26 cellular contexts compared by ENCODE assay signal in genomic region chr17:8277317-8277716, GRCh38. TPM values are rescaled to one million over a fixed set of nuclear protein-coding genes. Genes with fewer than 3 reads are reported as not detected.
"Had no signal": no experiment of that assay in that cellular context is flagged by ENCODE, and none has a peak within 500 bp of the region (broad histone marks: within the 10 kb centered on the region; RNA-seq: fewer than 3 reads in every experiment).

No MANE protein-coding gene starts in this region.

- H3K9me3 Mint-ChIP-seq: activated B cell treated with CpG ODN at 0.5 μM for 24 hours; activated naive CD4-positive, alpha-beta T cell treated with anti-CD3 and anti-CD28 coated beads for 36 hours; activated naive CD8-positive, alpha-beta T cell treated with anti-CD3 and anti-CD28 coated beads, Interleukin-2, amount 10 ng/mL, durations not matched to agents 7 days and 5 days; natural killer cell treated with Interleukin-12 subunit alpha and Interleukin-12 subunit beta and Interleukin-15 and Interleukin-18, amount 100 ng/mL, for 72 hours; stimulated activated naive B cell treated with anti-CD40 and anti-IgM and Interleukin-4, amounts not matched to agents 10 μg/mL and 1 μg/mL and 100 μg/mL, for 72 hours; type B pancreatic cell had no signal

- H3K27me3 Mint-ChIP-seq: activated B cell treated with CpG ODN at 0.5 μM for 24 hours; activated naive CD8-positive, alpha-beta T cell treated with anti-CD3 and anti-CD28 coated beads, Interleukin-2, amount 10 ng/mL, durations not matched to agents 7 days and 5 days; natural killer cell treated with Interleukin-12 subunit alpha and Interleukin-12 subunit beta and Interleukin-15 and Interleukin-18, amount 100 ng/mL, for 72 hours; stimulated activated naive B cell treated with anti-CD40 and anti-IgM and Interleukin-4, amounts not matched to agents 10 μg/mL and 1 μg/mL and 100 μg/mL, for 72 hours; type B pancreatic cell had no signal

- H3K4me1 Mint-ChIP-seq: activated B cell treated with CpG ODN at 0.5 μM for 24 hours; activated naive CD8-positive, alpha-beta T cell treated with anti-CD3 and anti-CD28 coated beads, Interleukin-2, amount 10 ng/mL, durations not matched to agents 7 days and 5 days had no signal

- H3K4me3 ChIP-seq: cardiac muscle cell, heart right ventricle, thoracic aorta, vagina had no signal

- H3K27ac Mint-ChIP-seq: activated B cell treated with CpG ODN at 0.5 μM for 24 hours; activated naive CD4-positive, alpha-beta T cell treated with anti-CD3 and anti-CD28 coated beads for 36 hours; activated naive CD8-positive, alpha-beta T cell treated with anti-CD3 and anti-CD28 coated beads, Interleukin-2, amount 10 ng/mL, durations not matched to agents 7 days and 5 days; natural killer cell treated with Interleukin-12 subunit alpha and Interleukin-12 subunit beta and Interleukin-15 and Interleukin-18, amount 100 ng/mL, for 72 hours; stimulated activated naive B cell treated with anti-CD40 and anti-IgM and Interleukin-4, amounts not matched to agents 10 μg/mL and 1 μg/mL and 100 μg/mL, for 72 hours; type B pancreatic cell had no signal

- H3K36me3 Mint-ChIP-seq: activated naive CD8-positive, alpha-beta T cell treated with anti-CD3 and anti-CD28 coated beads, Interleukin-2, amount 10 ng/mL, durations not matched to agents 7 days and 5 days; natural killer cell treated with Interleukin-12 subunit alpha and Interleukin-12 subunit beta and Interleukin-15 and Interleukin-18, amount 100 ng/mL, for 72 hours had no signal

- H3K4me3 Mint-ChIP-seq: activated B cell treated with CpG ODN at 0.5 μM for 24 hours; activated naive CD4-positive, alpha-beta T cell treated with anti-CD3 and anti-CD28 coated beads for 36 hours; activated naive CD8-positive, alpha-beta T cell treated with anti-CD3 and anti-CD28 coated beads, Interleukin-2, amount 10 ng/mL, durations not matched to agents 7 days and 5 days; natural killer cell treated with Interleukin-12 subunit alpha and Interleukin-12 subunit beta and Interleukin-15 and Interleukin-18, amount 100 ng/mL, for 72 hours; stimulated activated naive B cell treated with anti-CD40 and anti-IgM and Interleukin-4, amounts not matched to agents 10 μg/mL and 1 μg/mL and 100 μg/mL, for 72 hours; type B pancreatic cell had no signal

- H3K4me1 ChIP-seq: heart right ventricle, vagina had no signal

- H3K36me3 ChIP-seq: cardiac muscle cell, heart right ventricle, thoracic aorta, vagina had no signal

- H3K27ac ChIP-seq: cardiac muscle cell, heart right ventricle, thoracic aorta, vagina had no signal

- FAIRE-seq: small intestine had no signal

- DNase-seq: activated B cell treated with CpG ODN at 0.5 μM for 24 hours; activated CD4-positive, alpha-beta T cell treated with anti-CD3 and anti-CD28 coated beads for 4 hours; activated CD4-positive, alpha-beta T cell treated with anti-CD3 and anti-CD28 coated beads, Interleukin-2, amount 50 U/mL, for 48 hours; activated CD8-positive, alpha-beta memory T cell treated with anti-CD3 and anti-CD28 coated beads, Interleukin-2, amount 50 U/mL, for 48 hours; activated naive CD4-positive, alpha-beta T cell treated with anti-CD3 and anti-CD28 coated beads for 36 hours; activated naive CD8-positive, alpha-beta T cell treated with anti-CD3 and anti-CD28 coated beads, Interleukin-2, amount 10 ng/mL, durations not matched to agents 7 days and 5 days; activated T-cell treated with anti-CD3 and anti-CD28 coated beads, Interleukin-2, amount 50 U/mL, for 48 hours; amniotic stem cell; cortex of kidney; heart right ventricle; islet precursor cell; left cardiac atrium; posterior cingulate gyrus; small intestine; stimulated activated CD4-positive, alpha-beta T cell treated with anti-CD3 and anti-CD28 coated beads, Interleukin-15, amount 100 ng/mL, for 24 hours; stimulated activated CD8-positive, alpha-beta memory T cell treated with anti-CD3 and anti-CD28 coated beads, Interleukin-4, amount 100 ng/mL, for 48 hours; stimulated activated naive B cell treated with anti-CD40 and anti-IgM and Interleukin-4, amounts not matched to agents 10 μg/mL and 1 μg/mL and 100 μg/mL, for 72 hours; T-helper 9 cell had no signal

- H3K9me3 ChIP-seq: heart right ventricle, thoracic aorta, vagina had no signal

- ATAC-seq: heart right ventricle; left cardiac atrium; natural killer cell treated with Interleukin-12 subunit alpha and Interleukin-12 subunit beta and Interleukin-15 and Interleukin-18, amount 100 ng/mL, for 72 hours; sciatic nerve; stimulated activated naive B cell treated with anti-CD40 and anti-IgM and Interleukin-4, amounts not matched to agents 10 μg/mL and 1 μg/mL and 100 μg/mL, for 72 hours had no signal

- H3K27me3 ChIP-seq: cardiac muscle cell, heart right ventricle, vagina had no signal

RNA-seq across cellular contexts. Expression of gene ARHGEF15, which starts 32.7 kb away (rescaled TPM):
- total RNA-seq: activated B cell treated with CpG ODN at 0.5 μM for 24 hours; activated CD8-positive, alpha-beta memory T cell treated with anti-CD3 and anti-CD28 coated beads for 36 hours; activated naive CD4-positive, alpha-beta T cell treated with anti-CD3 and anti-CD28 coated beads for 36 hours; activated naive CD8-positive, alpha-beta T cell treated with anti-CD3 and anti-CD28 coated beads, Interleukin-2, amount 10 ng/mL, durations not matched to agents 7 days and 5 days; fibroblast of villous mesenchyme; natural killer cell treated with Interleukin-12 subunit alpha and Interleukin-12 subunit beta and Interleukin-15 and Interleukin-18, amount 100 ng/mL, for 72 hours had no signal
